Comparison of ENCODE assay signal across 8 cellular contexts in genomic region chr6:26087284-26088115, GRCh38. TPM values are rescaled to one million over a fixed set of nuclear protein-coding genes. Genes with fewer than 3 reads are reported as not detected.
DNase-seq lines count a peak whose midpoint lies in the region; ATAC-seq, FAIRE-seq and TF ChIP-seq lines count a peak whose summit lies in the region.

TSS of gene HFE (plus strand) at chr6:26087429. CDS start at chr6:26087441, 12 bp downstream.

- CTCF ChIA-PET in CD8-positive, alpha-beta T cell (lab: Charles Lee): interaction anchor here (0.9 to 20.4 kb wide), 6 partner anchors 9 to 44 kb away, joined by 3 to 666 read pairs (median 4); a partner anchor contains a TSS

- H3K27ac ChIP-seq in CD8-positive, alpha-beta T cell (ENCODE audit: low read depth, low read length): peak within 1 kb of the TSS; percentile 56
- peak within 1 kb of the TSS; percentile 66 for H3K27ac ChIP-seq in effector memory CD4-positive, alpha-beta T cell (ENCODE audit: insufficient read depth, low read length, poor library complexity, severe bottlenecking)
- H3K27ac ChIP-seq in lower lobe of right lung: peak within 1 kb of the TSS; percentile 88

- intact Hi-C loops in CD8-positive, alpha-beta T cell (cut with DNase I, micrococcal nuclease): loop anchor here in 1 of 2 experiments (2.0 kb wide), 1 partner anchor 15 kb away; a partner anchor contains a TSS
- intact Hi-C loops in lower lobe of right lung (cut with DNase I): no loop called here

- no peaks in the 10 kb centered on the region for H3K9me3 Mint-ChIP-seq in CD8-positive, alpha-beta T cell

- H3K9me3 ChIP-seq in CD8-positive, alpha-beta T cell (ENCODE audit: low read length): no peaks in the 10 kb centered on the region
- H3K9me3 ChIP-seq in effector memory CD4-positive, alpha-beta T cell (ENCODE audit: control insufficient read depth, low read length): no peaks in the 10 kb centered on the region
- H3K9me3 ChIP-seq in lower lobe of right lung: no peaks in the 10 kb centered on the region

- ATAC-seq in CD8-positive, alpha-beta T cell: peak; percentile 35
- ATAC-seq in lower lobe of right lung (peak; percentile 84 to 85), GM21825 (IDR thresholded peaks at IDR 0.05; ENCODE audit: unreplicated experiment) (no peak)
- peak; percentile 17 for ATAC-seq in stimulated activated naive CD8-positive, alpha-beta T cell treated with anti-CD3 and anti-CD28 coated beads, Interleukin-15, Interleukin-2, amounts not matched to agents 100 U/mL and 50 U/mL, for 24 hours

- H3K36me3 Mint-ChIP-seq in CD8-positive, alpha-beta T cell: no peaks in the 10 kb centered on the region

- no peaks in the 10 kb centered on the region for H3K36me3 ChIP-seq in CD8-positive, alpha-beta T cell (ENCODE audit: insufficient read depth, low read length)
- no peaks in the 10 kb centered on the region for H3K36me3 ChIP-seq in effector memory CD4-positive, alpha-beta T cell (ENCODE audit: control insufficient read depth, insufficient read depth, low read length)
- H3K36me3 ChIP-seq in lower lobe of right lung: no peaks in the 10 kb centered on the region

- peak in 5 of 7 experiments; percentile 10 to 58 (median 25) for DNase-seq in CD8-positive, alpha-beta T cell
- DNase-seq in HTR-8/SVneo (ENCODE audit: insufficient read length, low spot score) (peak; percentile 44), lower lobe of right lung (peak; percentile 72), Kasumi-1 (lab: John Stamatoyannopoulos, UW) (no peak)
- DNase-seq in activated CD4-positive, alpha-beta T cell treated with anti-CD3 and anti-CD28 coated beads, Interleukin-2, amount 50 U/mL, for 1 hour: peak; percentile 18
- peak in 2 of 3 donors; percentile 11 to 13 for DNase-seq in effector memory CD4-positive, alpha-beta T cell
- peak; percentile 44 for DNase-seq in stimulated activated naive CD8-positive, alpha-beta T cell treated with anti-CD3 and anti-CD28 coated beads, Interleukin-15, Interleukin-2, amounts not matched to agents 100 U/mL and 50 U/mL, for 24 hours

- FAIRE-seq in HTR-8/SVneo (lab: Jason Lieb, UNC): no peak

- H3K4me1 Mint-ChIP-seq in CD8-positive, alpha-beta T cell (ENCODE audit: low read depth): peaks cover 36% of the 10 kb centered on the region

- no peaks in the 10 kb centered on the region for H3K27me3 ChIP-seq in CD8-positive, alpha-beta T cell (ENCODE audit: insufficient read depth, low read length)
- H3K27me3 ChIP-seq in effector memory CD4-positive, alpha-beta T cell (replicated peaks; ENCODE audit: control insufficient read depth, insufficient read depth, low read length, poor library complexity, severe bottlenecking): no peaks in the 10 kb centered on the region
- no peaks in the 10 kb centered on the region for H3K27me3 ChIP-seq in lower lobe of right lung (ENCODE audit: low read depth)

- no peaks in the 10 kb centered on the region for H3K27me3 Mint-ChIP-seq in CD8-positive, alpha-beta T cell (ENCODE audit: low read depth)

- H3K4me3 ChIP-seq in CD8-positive, alpha-beta T cell (ENCODE audit: low read depth, low read length): peak within 1 kb of the TSS; percentile 75
- H3K4me3 ChIP-seq in effector memory CD4-positive, alpha-beta T cell (ENCODE audit: insufficient read depth, low read depth, low read length, poor library complexity, severe bottlenecking): peak within 1 kb of the TSS; percentile 91
- H3K4me3 ChIP-seq in lower lobe of right lung: peak within 1 kb of the TSS; percentile 70

- POLR2A ChIA-PET in CD8-positive, alpha-beta T cell (lab: Charles Lee): interaction anchor here (1.1 to 3.2 kb wide), 18 partner anchors 10 to 1751 kb away, joined by 3 to 34 read pairs (median 8); a partner anchor contains a TSS

- peak within 1 kb of the TSS; percentile 81 for H3K27ac Mint-ChIP-seq in CD8-positive, alpha-beta T cell

- no peak for TF ChIP-seq CTCF in CD8-positive, alpha-beta T cell (IDR thresholded peaks at IDR 0.05)
- TF ChIP-seq CTCF in lower lobe of right lung (IDR thresholded peaks at IDR 0.05): no peak

- H3K4me3 Mint-ChIP-seq in CD8-positive, alpha-beta T cell: peak within 1 kb of the TSS; percentile 88

- H3K4me1 ChIP-seq in CD8-positive, alpha-beta T cell (ENCODE audit: insufficient read depth, low read length): peaks cover 27% of the 10 kb centered on the region
- H3K4me1 ChIP-seq in effector memory CD4-positive, alpha-beta T cell (ENCODE audit: control insufficient read depth, insufficient read depth, low read length, poor library complexity, severe bottlenecking): peaks cover 21% of the 10 kb centered on the region
- peaks cover 23% of the 10 kb centered on the region for H3K4me1 ChIP-seq in lower lobe of right lung

RNA-seq across cellular contexts. Expression of gene HFE, which starts in this region (rescaled TPM):
- total RNA-seq in CD8-positive, alpha-beta T cell: under 1 TPM; 0.30 to 0.44 TPM
- 12.4 TPM for total RNA-seq in lower lobe of right lung

Comparison
In these comparisons a context has a peak if more than half of its experiments do, and no peak if none do; other contexts are left out.
1. Peak in DNase-seq, ATAC-seq, H3K4me3 ChIP-seq and H3K27ac ChIP-seq in CD8-positive, alpha-beta T cell; RNA of the gene not detected or under 1 TPM.
2. DNase-seq: peak in HTR-8/SVneo (single experiment), activated CD4-positive, alpha-beta T cell treated with anti-CD3 and anti-CD28 coated beads, Interleukin-2, amount 50 U/mL, for 1 hour (single experiment), effector memory CD4-positive, alpha-beta T cell (2 of 3), lower lobe of right lung (single experiment) and stimulated activated naive CD8-positive, alpha-beta T cell treated with anti-CD3 and anti-CD28 coated beads, Interleukin-15, Interleukin-2, amounts not matched to agents 100 U/mL and 50 U/mL, for 24 hours (single experiment); none in Kasumi-1 (0 of 2).
3. Peak in every context shown above with its lines, with median percentiles within 50 percentile points of each other: H3K27ac ChIP-seq and H3K4me3 ChIP-seq.